In the genomic region with DNA sequence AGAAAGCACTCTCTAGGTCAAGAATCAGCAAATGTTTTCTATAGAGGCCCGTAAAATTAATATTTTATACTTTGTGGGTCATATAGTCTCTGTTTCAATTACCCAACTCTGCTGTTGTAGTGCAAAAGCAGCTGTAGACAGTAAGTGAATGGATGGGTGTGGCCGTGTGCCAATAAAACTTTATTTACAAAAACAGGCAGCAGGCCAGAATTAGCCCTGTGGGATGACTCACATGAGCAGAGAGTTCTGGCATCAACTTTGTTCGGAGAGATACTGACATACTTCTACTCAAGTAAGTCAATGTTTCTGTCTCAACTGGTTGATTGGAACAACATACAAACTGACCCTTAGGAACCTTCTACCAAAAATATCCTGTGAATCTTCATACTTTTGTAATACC, we compare ENCODE assay signal across 10 cellular contexts.
"Had no signal": no experiment of that assay in that cellular context is flagged by ENCODE, and none has a peak within 500 bp of the region (broad histone marks: within the 10 kb centered on the region; RNA-seq: fewer than 3 reads in every experiment).

No MANE protein-coding gene starts in this region.

- H3K27ac ChIP-seq: esophagus squamous epithelium, foreskin keratinocyte, pancreas, tibial artery had no signal

- H3K9me3 ChIP-seq: esophagus squamous epithelium, pancreas had no signal

- H3K4me1 Mint-ChIP-seq: activated naive CD4-positive, alpha-beta T cell treated with anti-CD3 and anti-CD28 coated beads, Interleukin-2, amount 50 U/mL, for 24 hours had no signal

- H3K4me3 ChIP-seq: esophagus squamous epithelium, pancreas, skin epidermis, tibial artery had no signal

- H3K4me1 ChIP-seq: pancreas had no signal

- ATAC-seq: foreskin keratinocyte, pancreas, T-helper 17 cell had no signal

- H3K27me3 Mint-ChIP-seq: activated naive CD4-positive, alpha-beta T cell treated with anti-CD3 and anti-CD28 coated beads, Interleukin-2, amount 50 U/mL, for 24 hours; central memory CD8-positive, alpha-beta T cell; T-helper 17 cell had no signal

- H3K4me3 Mint-ChIP-seq: activated naive CD4-positive, alpha-beta T cell treated with anti-CD3 and anti-CD28 coated beads, Interleukin-2, amount 50 U/mL, for 24 hours; central memory CD8-positive, alpha-beta T cell; T-helper 17 cell had no signal

- DNase-seq: activated CD4-positive, CD25-positive, alpha-beta regulatory T cell; activated T-cell treated with anti-CD3 and anti-CD28 coated beads, Interleukin-2, amount 50 U/mL, for 1 hour; esophagus squamous epithelium; pancreas; T-helper 17 cell; tibial artery had no signal

- H3K27ac Mint-ChIP-seq: activated naive CD4-positive, alpha-beta T cell treated with anti-CD3 and anti-CD28 coated beads, Interleukin-2, amount 50 U/mL, for 24 hours; T-helper 17 cell had no signal

- H3K36me3 ChIP-seq: esophagus squamous epithelium, pancreas, tibial artery had no signal

- H3K27me3 ChIP-seq: esophagus squamous epithelium, foreskin keratinocyte, pancreas, tibial artery had no signal

- H3K9me3 Mint-ChIP-seq: activated naive CD4-positive, alpha-beta T cell treated with anti-CD3 and anti-CD28 coated beads, Interleukin-2, amount 50 U/mL, for 24 hours; central memory CD8-positive, alpha-beta T cell had no signal
